In genomic region chr5:81851481-81852178, GRCh38 we compare ENCODE assay signal across 8 cellular contexts.
DNase-seq lines count a peak whose midpoint lies in the region; ATAC-seq and TF ChIP-seq lines count a peak whose summit lies in the region.

No MANE protein-coding gene starts in this region.

- DNase-seq in NCI-H1105 treated with DMSO at 0.1 percent for 48 hours (lab: John Stamatoyannopoulos, UW) (peak; percentile 84), SKM-1 treated with dmso at 0.1 percent for 144 hours (lab: John Stamatoyannopoulos, UW; ENCODE audit: unreplicated experiment) (peak; percentile 86), head of caudate nucleus (peak; percentile 94 to 99 (median 98)), osteoblast (ENCODE audit: insufficient read length, low spot score, missing footprints) (peak; percentile 97), thoracic aorta (ENCODE audit: low spot score) (peak; percentile 84)
- DNase-seq in activated naive CD8-positive, alpha-beta T cell treated with anti-CD3 and anti-CD28 coated beads, Interleukin-2, amount 10 ng/mL, durations not matched to agents 7 days and 5 days = peak; percentile 95

- H2AFZ ChIP-seq in osteoblast (ENCODE audit: low read length) = peak overlapping the region; percentile 90

- H3K36me3 ChIP-seq in osteoblast (ENCODE audit: insufficient read depth, low read length) (no peaks in the 10 kb centered on the region), thoracic aorta (no peaks in the 10 kb centered on the region)

- intact Hi-C loops in head of caudate nucleus (cut with DNase I) = loop anchor here (1.0 to 10.0 kb wide), 5 partner anchors 63 to 427 kb away; partner anchors contain the start of genes ATG10 and SSBP2

- H3K4me2 ChIP-seq in osteoblast (ENCODE audit: insufficient read depth, low read length) = peak overlapping the region; percentile 86

- peaks cover 39% of the 10 kb centered on the region for H3K4me1 Mint-ChIP-seq in activated naive CD8-positive, alpha-beta T cell treated with anti-CD3 and anti-CD28 coated beads, Interleukin-2, amount 10 ng/mL, durations not matched to agents 7 days and 5 days

- no peaks in the 10 kb centered on the region for H3K36me3 Mint-ChIP-seq in activated naive CD8-positive, alpha-beta T cell treated with anti-CD3 and anti-CD28 coated beads, Interleukin-2, amount 10 ng/mL, durations not matched to agents 7 days and 5 days

- H3K27me3 ChIP-seq in osteoblast (ENCODE audit: insufficient read depth, low read length) (no peaks in the 10 kb centered on the region), thoracic aorta (replicated peaks; ENCODE audit: insufficient read depth) (no peaks in the 10 kb centered on the region)

- no peaks in the 10 kb centered on the region for H3K9me3 ChIP-seq in osteoblast (ENCODE audit: low read depth, low read length)
- H3K9me3 ChIP-seq in thoracic aorta = no peaks in the 10 kb centered on the region

- POLR2A ChIA-PET in activated naive CD8-positive, alpha-beta T cell treated with anti-CD3 and anti-CD28 coated beads, Interleukin-2, amount 10 ng/mL, durations not matched to agents 7 days and 5 days (lab: Charles Lee) = interaction anchor here (0.6 to 5.0 kb wide), 13 partner anchors 13 to 1862 kb away, joined by 3 to 215 read pairs (median 6); partner anchors contain the start of genes ATG10, RPS23 and SSBP2

- H3K9me3 Mint-ChIP-seq in activated naive CD8-positive, alpha-beta T cell treated with anti-CD3 and anti-CD28 coated beads, Interleukin-2, amount 10 ng/mL, durations not matched to agents 7 days and 5 days = no peaks in the 10 kb centered on the region

- H3K4me3 ChIP-seq in GM08714 (ENCODE audit: low read length) = peak overlapping the region; percentile 64
- H3K4me3 ChIP-seq in osteoblast (ENCODE audit: insufficient read depth, low read length) = peak overlapping the region; percentile 68
- H3K4me3 ChIP-seq in thoracic aorta = peak overlapping the region; percentile 72

- ATAC-seq in HG02610 (IDR thresholded peaks at IDR 0.05; ENCODE audit: unreplicated experiment) (peak; percentile 81), thoracic aorta (ENCODE audit: insufficient number of reproducible peaks, low FRiP score, low read depth) (peak; percentile 94)
- peak; percentile 88 for ATAC-seq in activated naive CD8-positive, alpha-beta T cell treated with anti-CD3 and anti-CD28 coated beads, Interleukin-2, amount 10 ng/mL, durations not matched to agents 7 days and 5 days (ENCODE audit: low read depth)

- H3K4me1 ChIP-seq in osteoblast (ENCODE audit: insufficient read depth, low read length) (peaks cover 26% of the 10 kb centered on the region), thoracic aorta (ENCODE audit: control insufficient read depth in 1 of 2, low read depth in 2 of 2) (peaks cover 27 to 70% of the 10 kb centered on the region in 2 donors)

- TF ChIP-seq CTCF in osteoblast (IDR thresholded peaks at IDR 0.05; ENCODE audit: extremely low read depth, low read depth, low read length) (no peak), thoracic aorta (IDR thresholded peaks at IDR 0.05) (no peak)

- no peaks in the 10 kb centered on the region for H4K20me1 ChIP-seq in osteoblast (ENCODE audit: insufficient read depth, low read length)

- peak overlapping the region; percentile 98 for H3K27ac Mint-ChIP-seq in activated naive CD8-positive, alpha-beta T cell treated with anti-CD3 and anti-CD28 coated beads, Interleukin-2, amount 10 ng/mL, durations not matched to agents 7 days and 5 days

- peak overlapping the region; percentile 95 for H3K4me3 Mint-ChIP-seq in activated naive CD8-positive, alpha-beta T cell treated with anti-CD3 and anti-CD28 coated beads, Interleukin-2, amount 10 ng/mL, durations not matched to agents 7 days and 5 days

- H3K27me3 Mint-ChIP-seq in activated naive CD8-positive, alpha-beta T cell treated with anti-CD3 and anti-CD28 coated beads, Interleukin-2, amount 10 ng/mL, durations not matched to agents 7 days and 5 days = no peaks in the 10 kb centered on the region

- no peaks in the 10 kb centered on the region for H3K79me2 ChIP-seq in osteoblast (ENCODE audit: insufficient read depth, low read length)

- H3K27ac ChIP-seq in osteoblast (ENCODE audit: low read depth, low read length) (peak overlapping the region; percentile 81), thoracic aorta (peak overlapping the region; percentile 84 to 87)

Comparison
In these comparisons a context has a peak if more than half of its experiments do, and no peak if none do; other contexts are left out.
1. Peak in every context shown above with its lines: DNase-seq, ATAC-seq, H3K4me3 ChIP-seq and H3K27ac ChIP-seq.